Comparison of ENCODE assay signal across 10 cellular contexts in the genomic region with DNA sequence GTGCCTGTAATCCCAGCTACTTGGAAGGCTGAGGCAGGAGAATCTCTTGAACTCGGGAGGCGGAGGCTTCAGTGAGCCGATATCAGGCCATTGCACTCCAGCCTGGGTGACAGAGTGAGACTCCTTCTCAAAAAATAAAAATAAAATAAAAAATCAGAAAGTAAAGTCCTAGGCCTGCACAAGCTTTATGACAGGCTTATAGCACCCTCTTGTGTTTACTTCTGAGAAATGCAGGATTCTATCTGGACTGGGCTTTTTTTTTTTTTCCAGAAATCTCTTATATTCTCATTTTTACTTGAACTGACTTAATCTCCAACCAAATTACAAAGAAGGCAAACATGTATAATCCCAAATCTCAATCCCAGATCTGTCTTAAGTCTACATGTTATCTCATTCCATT. TPM values are rescaled to one million over a fixed set of nuclear protein-coding genes. Genes with fewer than 3 reads are reported as not detected.
A peak's percentile ranks its signal among the peaks of the same experiment; 100 is the strongest.
DNase-seq lines count a peak whose midpoint lies in the region; ATAC-seq and TF ChIP-seq lines count a peak whose summit lies in the region.
"Had no signal": no experiment of that assay in that cellular context is flagged by ENCODE, and none has a peak within 500 bp of the region (broad histone marks: within the 10 kb centered on the region; RNA-seq: fewer than 3 reads in every experiment).

No MANE protein-coding gene starts in this region.

- no peak overlapping the region for H3K4me3 ChIP-seq in adrenal gland

- H3K27ac ChIP-seq in adrenal gland = no peak overlapping the region

- TF ChIP-seq POLR2A in adrenal gland (IDR thresholded peaks at IDR 0.05) = no peak

- WGBS in adrenal gland, 4 donors = 30 to 48% (median 42%) methylated on average over 3 of the region's 3 CpGs

- peak; percentile 14 to 58 (median 41) for TF ChIP-seq CTCF in adrenal gland (IDR thresholded peaks at IDR 0.05)

- no peak for ATAC-seq in GM21526 (IDR thresholded peaks at IDR 0.05; ENCODE audit: low FRiP score, unreplicated experiment)
- ATAC-seq in stimulated activated naive CD8-positive, alpha-beta T cell treated with anti-CD3 and anti-CD28 coated beads, Interleukin-15, Interleukin-2, amounts not matched to agents 100 U/mL and 50 U/mL, for 24 hours = no peak
- ATAC-seq: T-helper 17 cell had no signal

- no peaks in the 10 kb centered on the region for H3K27me3 ChIP-seq in adrenal gland

- in situ Hi-C loops in KBM-7 (cut with MboI; ENCODE audit: low pct_unique_long_range_greater_than_20kb, low sequenced_read_pairs) = no loop called here

- H3K9me3 ChIP-seq in adrenal gland (replicated peaks in 1 of 3) = no peaks in the 10 kb centered on the region

- peaks cover 0 to 4% of the 10 kb centered on the region in 2 donors for H3K4me1 ChIP-seq in adrenal gland (replicated peaks in 1 of 2)

- H3K36me3 ChIP-seq in adrenal gland (replicated peaks in 1 of 2) = no peaks in the 10 kb centered on the region

- intact Hi-C loops in adrenal gland (cut with DNase I) = no loop called here

- peak; percentile 12 for DNase-seq in DMS53 treated with DMSO at 0.1 percent for 48 hours (lab: John Stamatoyannopoulos, UW; ENCODE audit: unreplicated experiment)
- peak; percentile 42 for DNase-seq in KBM-7
- no peak for DNase-seq in adrenal gland
- peak; percentile 10 to 11 for DNase-seq in lung microvascular endothelial cell (ENCODE audit: low read depth in 2 of 2)
- no peak for DNase-seq in SHP77 (lab: John Stamatoyannopoulos, UW)
- no peak for DNase-seq in amniotic stem cell (lab: John Stamatoyannopoulos, UW)
- no peak for DNase-seq in stimulated activated naive CD8-positive, alpha-beta T cell treated with anti-CD3 and anti-CD28 coated beads, Interleukin-15, Interleukin-2, amounts not matched to agents 100 U/mL and 50 U/mL, for 24 hours
- DNase-seq: kidney glomerular epithelial cell, T-helper 17 cell had no signal

RNA-seq across cellular contexts. Expression of a gene that starts 26.1 kb away (rescaled TPM):
- 100 to 1,000 TPM in 1 of 8 donors, 10 to 100 TPM in 4, 1 to 10 TPM in 3; 3.4 to 150 (median 14.1) TPM for total RNA-seq in adrenal gland
- 10 to 100 TPM in 1 of 3 donors, 1 to 10 TPM in 2; 1.5 to 32.2 (median 3.0) TPM for polyA plus RNA-seq in adrenal gland
- total RNA-seq in lung microvascular endothelial cell = not detected in 2 replicates
- total RNA-seq: T-helper 17 cell had no signal

Comparison
In these comparisons a context has a peak if more than half of its experiments do, and no peak if none do; other contexts are left out.
1. DNase-seq: peak in DMS53 treated with DMSO at 0.1 percent for 48 hours (single experiment), KBM-7 (single experiment) and lung microvascular endothelial cell (2 of 2); none in adrenal gland (0 of 7), SHP77 (0 of 2), amniotic stem cell (single experiment) and stimulated activated naive CD8-positive, alpha-beta T cell treated with anti-CD3 and anti-CD28 coated beads, Interleukin-15, Interleukin-2, amounts not matched to agents 100 U/mL and 50 U/mL, for 24 hours (single experiment).